ENCODE assay signal across 16 cellular contexts in the genomic region with DNA sequence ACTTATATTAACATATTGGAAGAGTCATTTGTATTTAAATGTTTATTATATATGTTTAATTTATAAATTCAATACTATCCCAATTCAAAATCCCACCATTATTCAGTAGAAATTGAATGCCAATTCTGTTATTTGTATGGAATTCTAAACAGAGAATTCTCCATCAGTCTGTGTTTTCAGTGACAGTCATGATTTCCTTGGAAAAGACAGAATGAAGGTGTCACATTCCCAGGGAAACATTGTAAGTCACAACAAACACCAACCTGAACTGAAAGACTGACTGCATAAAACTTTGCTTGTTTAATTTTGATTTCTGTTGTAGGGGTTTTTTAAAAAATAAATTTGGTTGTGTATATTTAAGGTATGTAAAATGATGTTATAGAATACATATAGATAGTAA.
DNase-seq lines count a peak whose midpoint lies in the region; TF ChIP-seq lines count a peak whose summit lies in the region.
"Had no signal": no experiment of that assay in that cellular context is flagged by ENCODE, and none has a peak within 500 bp of the region (broad histone marks: within the 10 kb centered on the region; RNA-seq: fewer than 3 reads in every experiment).

No MANE protein-coding gene starts in this region.

- no peaks in the 10 kb centered on the region for H3K79me2 ChIP-seq in MM.1S (ENCODE audit: low read length)
- no peaks in the 10 kb centered on the region for H3K79me2 ChIP-seq in neural cell (replicated peaks; ENCODE audit: insufficient read depth, low read length)

- no peak overlapping the region for H3K4me3 ChIP-seq in MM.1S (ENCODE audit: low read length)
- H3K4me3 ChIP-seq in neural cell (ENCODE audit: low read length), result no peak overlapping the region
- H3K4me3 ChIP-seq: A549; BLaER1 treated with 17β-estradiol and CSF1 and Interleukin-3, amounts not matched to agents 10 nM and 100 nM had no signal

- H3K27me3 ChIP-seq in MM.1S (replicated peaks; ENCODE audit: insufficient read depth, low read length), result no peaks in the 10 kb centered on the region
- no peaks in the 10 kb centered on the region for H3K27me3 ChIP-seq in neural cell (ENCODE audit: insufficient read depth, low read depth, low read length)
- H3K27me3 ChIP-seq: BLaER1 treated with 17β-estradiol and CSF1 and Interleukin-3, amounts not matched to agents 10 nM and 100 nM had no signal

- H3F3A ChIP-seq in MM.1S (ENCODE audit: insufficient read depth, low read length), result no peaks in the 10 kb centered on the region
- H3F3A ChIP-seq in neural cell (ENCODE audit: insufficient read depth, low read length, poor library complexity, severe bottlenecking), result no peaks in the 10 kb centered on the region

- H3K4me2 ChIP-seq in MM.1S (ENCODE audit: low read depth, low read length) (no peak overlapping the region), neural cell (ENCODE audit: low read length) (no peak overlapping the region)
- H3K4me2 ChIP-seq: A549; BLaER1 treated with 17β-estradiol and CSF1 and Interleukin-3, amounts not matched to agents 10 nM and 100 nM had no signal

- H2AFZ ChIP-seq in MM.1S (ENCODE audit: low read length) (no peak overlapping the region), neural cell (ENCODE audit: low read depth, low read length) (no peak overlapping the region)

- no peak for TF ChIP-seq CTCF in MM.1S (IDR thresholded peaks at IDR 0.05; ENCODE audit: low read length)
- TF ChIP-seq CTCF in neural cell (IDR thresholded peaks at IDR 0.05; ENCODE audit: poor library complexity, severe bottlenecking), result no peak

- H3K9ac ChIP-seq in MM.1S (ENCODE audit: low read length), result no peak overlapping the region
- H3K9ac ChIP-seq in neural cell (ENCODE audit: low read length), result no peak overlapping the region
- H3K9ac ChIP-seq: BLaER1 treated with 17β-estradiol and CSF1 and Interleukin-3, amounts not matched to agents 10 nM and 100 nM had no signal

- H4K20me1 ChIP-seq in MM.1S (ENCODE audit: insufficient read depth, low read length), result no peaks in the 10 kb centered on the region
- no peaks in the 10 kb centered on the region for H4K20me1 ChIP-seq in neural cell (ENCODE audit: insufficient read depth)
- H4K20me1 ChIP-seq: BLaER1 treated with 17β-estradiol and CSF1 and Interleukin-3, amounts not matched to agents 10 nM and 100 nM had no signal

- no peaks in the 10 kb centered on the region for H3K9me2 ChIP-seq in MM.1S (replicated peaks; ENCODE audit: insufficient read depth, low read length)
- H3K9me2 ChIP-seq in neural cell (ENCODE audit: insufficient read depth, low read length), result no peaks in the 10 kb centered on the region

- no peaks in the 10 kb centered on the region for H3K4me1 ChIP-seq in MM.1S (ENCODE audit: low read length)
- H3K4me1 ChIP-seq: A549; BLaER1 treated with 17β-estradiol and CSF1 and Interleukin-3, amounts not matched to agents 10 nM and 100 nM; Caco-2 had no signal

- TF ChIP-seq RAD21 in neural cell (conservative IDR thresholded peaks at IDR 0.05), result no peak

- H3K9me3 ChIP-seq in MM.1S (replicated peaks; ENCODE audit: insufficient read depth, low read length), result no peaks in the 10 kb centered on the region
- no peaks in the 10 kb centered on the region for H3K9me3 ChIP-seq in neural cell (ENCODE audit: low read length)
- H3K9me3 ChIP-seq: A549; BLaER1 treated with 17β-estradiol and CSF1 and Interleukin-3, amounts not matched to agents 10 nM and 100 nM; Caco-2 had no signal

- H3K27ac ChIP-seq in MM.1S (ENCODE audit: low read length) (no peak overlapping the region), neural cell (ENCODE audit: low read length) (no peak overlapping the region)
- H3K27ac ChIP-seq: 22Rv1; A549; BLaER1 treated with 17β-estradiol and CSF1 and Interleukin-3, amounts not matched to agents 10 nM and 100 nM; C4-2B had no signal

- TF ChIP-seq EP300 in neural cell (conservative IDR thresholded peaks at IDR 0.05; ENCODE audit: poor library complexity, severe bottlenecking), result no peak

- DNase-seq in MM.1S (peak; percentile 2), left kidney (ENCODE audit: low read depth, low spot score) (peak; percentile 1), putamen (ENCODE audit: low spot score) (no peak), NCI-H2107 treated with DMSO at 0.1 percent for 48 hours (lab: John Stamatoyannopoulos, UW; ENCODE audit: unreplicated experiment) (no peak)
- DNase-seq: AML-193; Caco-2; Calu3; CD4-positive, alpha-beta T cell; CD8-positive, alpha-beta T cell; DMS79 treated with DMSO at 0.1 percent for 48 hours; GF-D8 had no signal

- H3K36me3 ChIP-seq in MM.1S (replicated peaks; ENCODE audit: insufficient read depth, low read length) (no peaks in the 10 kb centered on the region), neural cell (ENCODE audit: insufficient read depth, low read length) (no peaks in the 10 kb centered on the region)
- H3K36me3 ChIP-seq: BLaER1 treated with 17β-estradiol and CSF1 and Interleukin-3, amounts not matched to agents 10 nM and 100 nM had no signal

TF ChIP-seq in neural cell, 6 proteins besides CTCF, POLR2A, EP300 and RAD21:
- TF ChIP-seq EZH2 (IDR thresholded peaks at IDR 0.05; ENCODE audit: borderline replicate concordance, insufficient read depth, low read length, poor library complexity, severe bottlenecking) (no peak), MXI1 (conservative IDR thresholded peaks at IDR 0.05; ENCODE audit: poor library complexity, severe bottlenecking) (no peak), POLR2AphosphoS5 (IDR thresholded peaks at IDR 0.05) (no peak), TAF1 (IDR thresholded peaks at IDR 0.05; ENCODE audit: low read depth) (no peak), SMC3 (conservative IDR thresholded peaks at IDR 0.05; ENCODE audit: poor library complexity) (no peak)
- TF ChIP-seq, protein P1, sequence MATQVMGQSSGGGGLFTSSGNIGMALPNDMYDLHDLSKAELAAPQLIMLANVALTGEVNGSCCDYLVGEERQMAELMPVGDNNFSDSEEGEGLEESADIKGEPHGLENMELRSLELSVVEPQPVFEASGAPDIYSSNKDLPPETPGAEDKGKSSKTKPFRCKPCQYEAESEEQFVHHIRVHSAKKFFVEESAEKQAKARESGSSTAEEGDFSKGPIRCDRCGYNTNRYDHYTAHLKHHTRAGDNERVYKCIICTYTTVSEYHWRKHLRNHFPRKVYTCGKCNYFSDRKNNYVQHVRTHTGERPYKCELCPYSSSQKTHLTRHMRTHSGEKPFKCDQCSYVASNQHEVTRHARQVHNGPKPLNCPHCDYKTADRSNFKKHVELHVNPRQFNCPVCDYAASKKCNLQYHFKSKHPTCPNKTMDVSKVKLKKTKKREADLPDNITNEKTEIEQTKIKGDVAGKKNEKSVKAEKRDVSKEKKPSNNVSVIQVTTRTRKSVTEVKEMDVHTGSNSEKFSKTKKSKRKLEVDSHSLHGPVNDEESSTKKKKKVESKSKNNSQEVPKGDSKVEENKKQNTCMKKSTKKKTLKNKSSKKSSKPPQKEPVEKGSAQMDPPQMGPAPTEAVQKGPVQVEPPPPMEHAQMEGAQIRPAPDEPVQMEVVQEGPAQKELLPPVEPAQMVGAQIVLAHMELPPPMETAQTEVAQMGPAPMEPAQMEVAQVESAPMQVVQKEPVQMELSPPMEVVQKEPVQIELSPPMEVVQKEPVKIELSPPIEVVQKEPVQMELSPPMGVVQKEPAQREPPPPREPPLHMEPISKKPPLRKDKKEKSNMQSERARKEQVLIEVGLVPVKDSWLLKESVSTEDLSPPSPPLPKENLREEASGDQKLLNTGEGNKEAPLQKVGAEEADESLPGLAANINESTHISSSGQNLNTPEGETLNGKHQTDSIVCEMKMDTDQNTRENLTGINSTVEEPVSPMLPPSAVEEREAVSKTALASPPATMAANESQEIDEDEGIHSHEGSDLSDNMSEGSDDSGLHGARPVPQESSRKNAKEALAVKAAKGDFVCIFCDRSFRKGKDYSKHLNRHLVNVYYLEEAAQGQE (IDR thresholded peaks at IDR 0.05; ENCODE audit: borderline replicate concordance), result peak; percentile 99

Comparison
In these comparisons a context has a peak if more than half of its experiments do, and no peak if none do; other contexts are left out.
1. DNase-seq: peak in MM.1S (single experiment) and left kidney (single experiment); none in putamen (single experiment) and NCI-H2107 treated with DMSO at 0.1 percent for 48 hours (single experiment).